ENCODE assay signal across 8 cellular contexts in genomic region chr16:89599451-89599858, GRCh38. TPM values are rescaled to one million over a fixed set of nuclear protein-coding genes. Genes with fewer than 3 reads are reported as not detected.
A peak's percentile ranks its signal among the peaks of the same experiment; 100 is the strongest.
DNase-seq lines count a peak whose midpoint lies in the region; ATAC-seq, FAIRE-seq and TF ChIP-seq lines count a peak whose summit lies in the region.

No MANE protein-coding gene starts in this region.

- no peak for DNase-seq in AG04449 (ENCODE audit: low read depth, low spot score)
- DNase-seq in GM12864 (ENCODE audit: low read depth), result no peak
- DNase-seq in Panc1 (ENCODE audit: low read depth, low spot score), result no peak
- DNase-seq in erythroblast (lab: John Stamatoyannopoulos, UW), result peak; percentile 25 to 43
- no peak for DNase-seq in urothelium cell line (ENCODE audit: low spot score)
- no peak for DNase-seq in foreskin melanocyte

- TF ChIP-seq CTCF in AG04449 (IDR thresholded peaks at IDR 0.05; ENCODE audit: insufficient read depth, low read length, missing control alignments), result peak; percentile 20
- peak; percentile 61 for TF ChIP-seq CTCF in GM12864 (IDR thresholded peaks at IDR 0.05; ENCODE audit: low read depth, low read length, missing control alignments)
- peak; percentile 75; the same call in 1 of the 2 replicates for TF ChIP-seq CTCF in Panc1 (IDR thresholded peaks at IDR 0.05)

- H3K27ac ChIP-seq in Panc1 (ENCODE audit: low read length), result no peak overlapping the region

- CTCF ChIA-PET in AG04449 (lab: Yijun Ruan, JAX) (interaction anchor here (1.0 to 3.9 kb wide), 2 partner anchors 16 kb away, joined by 4 to 20 read pairs; no protein-coding TSS in a partner anchor), Panc1 (lab: Charles Lee) (no interaction called here)

- H3K4me1 ChIP-seq in Panc1 (ENCODE audit: control insufficient read depth, insufficient read depth, low read length), result peaks cover 6% of the 10 kb centered on the region

- H3K9me3 ChIP-seq in Panc1 (ENCODE audit: control insufficient read depth, insufficient read depth, low read depth, low read length), result no peaks in the 10 kb centered on the region

- no TSS peak for BruUV-seq in Panc1 (replicated peaks; lab: Mats Ljungman, UMichigan)

- POLR2A ChIA-PET in AG04449 (lab: Yijun Ruan, JAX), result no interaction called here
- POLR2A ChIA-PET in Panc1 (lab: Charles Lee), result no interaction called here

- intact Hi-C loops in Panc1 (cut with micrococcal nuclease; ENCODE audit: unreplicated experiment), result no loop called here

- in situ Hi-C loops in Panc1 (cut with HindIII; ENCODE audit: low pct_unique_long_range_greater_than_20kb, low sequenced_read_pairs), result no loop called here

- TF ChIP-seq POLR2A in erythroblast (IDR thresholded peaks at IDR 0.05; ENCODE audit: low read length), result no peak

- FAIRE-seq in urothelium cell line (lab: Jason Lieb, UNC), result peak; percentile 20

- H3K4me3 ChIP-seq in AG04449 (ENCODE audit: low read depth, low read length) (no peak overlapping the region), GM12864 (ENCODE audit: low read depth, low read length) (no peak overlapping the region), Panc1 (ENCODE audit: low read depth in 2 of 2, low read length in 2 of 2) (no peak overlapping the region)

- H3K36me3 ChIP-seq in Panc1 (ENCODE audit: control insufficient read depth, insufficient read depth, low read length), result no peaks in the 10 kb centered on the region

- peak; percentile 56 for ATAC-seq in Panc1
- ATAC-seq in GM18502 (IDR thresholded peaks at IDR 0.05; ENCODE audit: poor library complexity, unreplicated experiment), result no peak
- no peak for ATAC-seq in GM21619 (IDR thresholded peaks at IDR 0.05; ENCODE audit: unreplicated experiment)

- no peaks in the 10 kb centered on the region for H3K27me3 ChIP-seq in Panc1 (ENCODE audit: control insufficient read depth, insufficient read depth, low read length)

RNA-seq across cellular contexts. Expression of gene DPEP1, which starts 14.0 kb away (rescaled TPM):
- 0.18 TPM for total RNA-seq in Panc1 (2021; ENCODE audit: unreplicated experiment)
- 0.78 TPM for polyA plus RNA-seq in Panc1 (2012; ENCODE audit: insufficient read length)

RNA-seq across cellular contexts. Expression of gene CPNE7, which starts 23.9 kb away (rescaled TPM):
- 32.7 TPM for total RNA-seq in Panc1 (2021; ENCODE audit: unreplicated experiment)
- polyA plus RNA-seq in Panc1 (2012; ENCODE audit: insufficient read length), result 46.0 TPM

RNA-seq across cellular contexts. Expression of gene RPL13, which starts 39.0 kb away (rescaled TPM):
- total RNA-seq in Panc1 (2021; ENCODE audit: unreplicated experiment), result 965 TPM
- 1,813 TPM for polyA plus RNA-seq in Panc1 (2012; ENCODE audit: insufficient read length)

RNA-seq across cellular contexts. Expression of gene CHMP1A, which starts 58.1 kb away (rescaled TPM):
- total RNA-seq in Panc1 (2021; ENCODE audit: unreplicated experiment), result 98.0 TPM
- 121 TPM for polyA plus RNA-seq in Panc1 (2012; ENCODE audit: insufficient read length)

RNA-seq across cellular contexts. Expression of gene SPATA33, which starts 58.2 kb away (rescaled TPM):
- 18.3 TPM for total RNA-seq in Panc1 (2021; ENCODE audit: unreplicated experiment)
- polyA plus RNA-seq in Panc1 (2012; ENCODE audit: insufficient read length), result 12.4 TPM

Comparison
In these comparisons a context has a peak if more than half of its experiments do, and no peak if none do; other contexts are left out.
1. DNase-seq: peak in erythroblast (2 of 2); none in AG04449 (single experiment), GM12864 (single experiment), Panc1 (single experiment), urothelium cell line (single experiment) and foreskin melanocyte (single experiment).
2. CTCF ChIP-seq: peak in every context shown above with its lines; median percentile 75 in Panc1; 61 in GM12864; 20 in AG04449.